Comparison of ENCODE assay signal across 15 cellular contexts in genomic region chr6:45187841-45188240, GRCh38.
DNase-seq lines count a peak whose midpoint lies in the region; ATAC-seq and TF ChIP-seq lines count a peak whose summit lies in the region.
"Had no signal": no experiment of that assay in that cellular context is flagged by ENCODE, and none has a peak within 500 bp of the region (broad histone marks: within the 10 kb centered on the region; RNA-seq: fewer than 3 reads in every experiment).

No MANE protein-coding gene starts in this region.

- no peak for TF ChIP-seq RAD21 in SK-N-SH (IDR thresholded peaks at IDR 0.05; ENCODE audit: low read length)

- H3K4me1 Mint-ChIP-seq in activated T-helper 17 cell treated with anti-CD3 and anti-CD28 coated beads, Interleukin-2, amount 50 U/mL, for 72 hours, result peaks cover 4% of the 10 kb centered on the region
- no peaks in the 10 kb centered on the region for H3K4me1 Mint-ChIP-seq in glutamatergic neuron (ENCODE audit: low read depth, unreplicated experiment)
- peaks cover 5% of the 10 kb centered on the region for H3K4me1 Mint-ChIP-seq in neural progenitor cell

- peak overlapping the region; percentile 16 for H3K4me3 Mint-ChIP-seq in activated T-helper 17 cell treated with anti-CD3 and anti-CD28 coated beads, Interleukin-2, amount 50 U/mL, for 72 hours
- no peak overlapping the region for H3K4me3 Mint-ChIP-seq in glutamatergic neuron (ENCODE audit: unreplicated experiment)
- no peak overlapping the region for H3K4me3 Mint-ChIP-seq in neural progenitor cell
- H3K4me3 Mint-ChIP-seq: H9, IgD-negative memory B cell, naive B cell, type B pancreatic cell had no signal

- WGBS in SK-N-SH (ENCODE audit: low lambda C conversion rate), result 75% methylated on average over 2 of the region's 2 CpGs

- no peaks in the 10 kb centered on the region for H3K27me3 Mint-ChIP-seq in activated T-helper 17 cell treated with anti-CD3 and anti-CD28 coated beads, Interleukin-2, amount 50 U/mL, for 72 hours
- H3K27me3 Mint-ChIP-seq in glutamatergic neuron (ENCODE audit: unreplicated experiment), result no peaks in the 10 kb centered on the region
- no peaks in the 10 kb centered on the region for H3K27me3 Mint-ChIP-seq in neural progenitor cell (ENCODE audit: insufficient read depth, low read depth)
- H3K27me3 Mint-ChIP-seq: IgD-negative memory B cell, naive B cell, type B pancreatic cell had no signal

- H3K36me3 ChIP-seq in SK-N-SH (replicated peaks in 1 of 2; ENCODE audit: control insufficient read depth in 1 of 2, insufficient read depth in 2 of 2, low read length in 1 of 2), result no peaks in the 10 kb centered on the region
- no peaks in the 10 kb centered on the region for H3K36me3 ChIP-seq in neural progenitor cell

- CTCF ChIA-PET in SK-N-SH (lab: Yijun Ruan, JAX), result no interaction called here

- no peaks in the 10 kb centered on the region for H3K36me3 Mint-ChIP-seq in activated T-helper 17 cell treated with anti-CD3 and anti-CD28 coated beads, Interleukin-2, amount 50 U/mL, for 72 hours (ENCODE audit: low read depth)
- no peaks in the 10 kb centered on the region for H3K36me3 Mint-ChIP-seq in glutamatergic neuron (ENCODE audit: unreplicated experiment)
- H3K36me3 Mint-ChIP-seq in neural progenitor cell, result no peaks in the 10 kb centered on the region
- H3K36me3 Mint-ChIP-seq: IgD-negative memory B cell, naive B cell had no signal

- H3K9me3 ChIP-seq in SK-N-SH, result no peaks in the 10 kb centered on the region
- H3K9me3 ChIP-seq in neural progenitor cell (ENCODE audit: low read depth), result no peaks in the 10 kb centered on the region

- no peak overlapping the region for H2AFZ ChIP-seq in SK-N-SH (ENCODE audit: low read depth)
- no peak overlapping the region for H2AFZ ChIP-seq in neural progenitor cell (replicated peaks)

- H3K4me3 ChIP-seq in SK-N-SH (ENCODE audit: low read depth in 2 of 2, low read length in 1 of 2) (no peak overlapping the region), neural progenitor cell (no peak overlapping the region)

- H3K9me2 ChIP-seq in SK-N-SH, result no peaks in the 10 kb centered on the region

- peaks cover 0 to 9% of the 10 kb centered on the region in 2 experiments; a peak in 2 of 4 replicates for H3K4me1 ChIP-seq in SK-N-SH (ENCODE audit: control insufficient read depth in 1 of 2, insufficient read depth in 2 of 2, low read depth in 1 of 2, low read length in 1 of 2)
- H3K4me1 ChIP-seq in neural progenitor cell, result peaks cover 11% of the 10 kb centered on the region

- TF ChIP-seq CTCF in SK-N-SH (IDR thresholded peaks at IDR 0.05) (no peak), glutamatergic neuron (IDR thresholded peaks at IDR 0.05; ENCODE audit: partially characterized antibody, unreplicated experiment) (no peak), neural progenitor cell (IDR thresholded peaks at IDR 0.05) (no peak)

- 0 out of 2 replicates have a peak overlapping the region, but pooled peaks have one; percentile 16 for H3K4me2 ChIP-seq in SK-N-SH
- H3K4me2 ChIP-seq in neural progenitor cell, result no peak overlapping the region

- H3F3A ChIP-seq in SK-N-SH (replicated peaks; ENCODE audit: insufficient read depth) (no peaks in the 10 kb centered on the region), neural progenitor cell (ENCODE audit: low read depth) (peaks cover 3% of the 10 kb centered on the region)

- H3K79me2 ChIP-seq in SK-N-SH (ENCODE audit: insufficient read depth) (no peaks in the 10 kb centered on the region; the same call in 1 of the 2 replicates), neural progenitor cell (ENCODE audit: low read depth) (no peaks in the 10 kb centered on the region)

- peaks cover 4% of the 10 kb centered on the region for H3K9me3 Mint-ChIP-seq in activated T-helper 17 cell treated with anti-CD3 and anti-CD28 coated beads, Interleukin-2, amount 50 U/mL, for 72 hours
- no peaks in the 10 kb centered on the region for H3K9me3 Mint-ChIP-seq in glutamatergic neuron (ENCODE audit: unreplicated experiment)
- peaks cover 3% of the 10 kb centered on the region for H3K9me3 Mint-ChIP-seq in neural progenitor cell
- H3K9me3 Mint-ChIP-seq: H9, type B pancreatic cell had no signal

- TF ChIP-seq EP300 in SK-N-SH (IDR thresholded peaks at IDR 0.05; ENCODE audit: borderline replicate concordance in 1 of 2, low read depth in 1 of 2, low read length in 1 of 2), result no peak

- H3K27me3 ChIP-seq in SK-N-SH (ENCODE audit: insufficient read depth), result no peaks in the 10 kb centered on the region
- H3K27me3 ChIP-seq in neural progenitor cell, result no peaks in the 10 kb centered on the region

- ATAC-seq in SK-N-SH treated with all-trans-retinoic acid at 6 μM for 48 hours, result no peak
- ATAC-seq in activated T-helper 17 cell treated with anti-CD3 and anti-CD28 coated beads, Interleukin-2, amount 50 U/mL, for 72 hours (replicated peaks), result peak; percentile 78
- ATAC-seq: left cardiac atrium had no signal

- POLR2A ChIA-PET in SK-N-SH (lab: Yijun Ruan, JAX), result no interaction called here

- H3K27ac Mint-ChIP-seq in activated T-helper 17 cell treated with anti-CD3 and anti-CD28 coated beads, Interleukin-2, amount 50 U/mL, for 72 hours, result no peak overlapping the region
- H3K27ac Mint-ChIP-seq in glutamatergic neuron (ENCODE audit: unreplicated experiment), result no peak overlapping the region
- no peak overlapping the region for H3K27ac Mint-ChIP-seq in neural progenitor cell
- H3K27ac Mint-ChIP-seq: IgD-negative memory B cell, type B pancreatic cell had no signal

- H3K9ac ChIP-seq in SK-N-SH (no peak overlapping the region), neural progenitor cell (no peak overlapping the region)

- DNase-seq in SK-N-SH (no peak), HT-29 (ENCODE audit: low spot score) (peak; percentile 32), fibroblast of the conjunctiva (ENCODE audit: low read depth) (peak; percentile 23), glutamatergic neuron (no peak), neural progenitor cell (ENCODE audit: low spot score) (no peak), anterior cingulate cortex (lab: John Stamatoyannopoulos, UW) (no peak)
- DNase-seq: DMS153, H9, left cardiac atrium, naive B cell, NCI-H2107 had no signal

- no peak overlapping the region for H3K27ac ChIP-seq in SK-N-SH (ENCODE audit: low read depth in 2 of 2, low read length in 1 of 2)
- H3K27ac ChIP-seq in neural progenitor cell, result no peak overlapping the region

- H4K20me1 ChIP-seq in SK-N-SH (ENCODE audit: insufficient read depth) (no peaks in the 10 kb centered on the region), neural progenitor cell (ENCODE audit: low read depth) (no peaks in the 10 kb centered on the region)

TF ChIP-seq in SK-N-SH, 30 proteins besides CTCF, POLR2A, EP300 and RAD21 (continues in another document):
- no peak for TF ChIP-seq YY1 (IDR thresholded peaks at IDR 0.05; ENCODE audit: low read depth)
- no peak for TF ChIP-seq PBX3 (IDR thresholded peaks at IDR 0.05)
- no peak; the same call in 1 of the 2 replicates for TF ChIP-seq FOSL2 (IDR thresholded peaks at IDR 0.05; ENCODE audit: borderline replicate concordance, low read depth)
- TF ChIP-seq RFX5 (IDR thresholded peaks at IDR 0.05; ENCODE audit: low read length), result no peak
- TF ChIP-seq TEAD4 (IDR thresholded peaks at IDR 0.05; ENCODE audit: borderline replicate concordance, insufficient read depth), result no peak
- TF ChIP-seq NRF1 (IDR thresholded peaks at IDR 0.05; ENCODE audit: low read depth, low read length), result no peak
- TF ChIP-seq POLR2AphosphoS5 (IDR thresholded peaks at IDR 0.05; ENCODE audit: low read depth, low read length), result no peak
- no peak for TF ChIP-seq RCOR1 (IDR thresholded peaks at IDR 0.05; ENCODE audit: low read length)
- no peak for TF ChIP-seq NFIC (IDR thresholded peaks at IDR 0.05; ENCODE audit: borderline replicate concordance)

TF ChIP-seq in SK-N-SH treated with all-trans-retinoic acid at 6 μM for 48 hours, 23 proteins besides CTCF, POLR2A, EP300 and RAD21:
- TF ChIP-seq ZFP3 (CRISPR knock-in tag; IDR thresholded peaks at IDR 0.05) (no peak), OSR1 (CRISPR knock-in tag; IDR thresholded peaks at IDR 0.05) (no peak), CREB5 (CRISPR knock-in tag; IDR thresholded peaks at IDR 0.05; ENCODE audit: low read depth) (no peak), TSHZ2 (CRISPR knock-in tag; IDR thresholded peaks at IDR 0.05) (no peak), RARB (CRISPR knock-in tag; IDR thresholded peaks at IDR 0.05) (no peak), ZFP30 (CRISPR knock-in tag; IDR thresholded peaks at IDR 0.05) (no peak), ISL1 (CRISPR knock-in tag; IDR thresholded peaks at IDR 0.05) (no peak), ZNF565 (CRISPR knock-in tag; conservative IDR thresholded peaks at IDR 0.05; ENCODE audit: low read depth) (no peak)
TF ChIP-seq in SK-N-SH treated with all-trans-retinoic acid at 6 μM for 48 hours: peak in this region for 0.

Comparison
In these comparisons a context has a peak if more than half of its experiments do, and no peak if none do; other contexts are left out.
1. DNase-seq: peak in HT-29 (single experiment) and fibroblast of the conjunctiva (single experiment); none in SK-N-SH (single experiment), glutamatergic neuron (single experiment), neural progenitor cell (single experiment) and anterior cingulate cortex (0 of 58).